ENCODE assay signal across 17 cellular contexts in the genomic region with DNA sequence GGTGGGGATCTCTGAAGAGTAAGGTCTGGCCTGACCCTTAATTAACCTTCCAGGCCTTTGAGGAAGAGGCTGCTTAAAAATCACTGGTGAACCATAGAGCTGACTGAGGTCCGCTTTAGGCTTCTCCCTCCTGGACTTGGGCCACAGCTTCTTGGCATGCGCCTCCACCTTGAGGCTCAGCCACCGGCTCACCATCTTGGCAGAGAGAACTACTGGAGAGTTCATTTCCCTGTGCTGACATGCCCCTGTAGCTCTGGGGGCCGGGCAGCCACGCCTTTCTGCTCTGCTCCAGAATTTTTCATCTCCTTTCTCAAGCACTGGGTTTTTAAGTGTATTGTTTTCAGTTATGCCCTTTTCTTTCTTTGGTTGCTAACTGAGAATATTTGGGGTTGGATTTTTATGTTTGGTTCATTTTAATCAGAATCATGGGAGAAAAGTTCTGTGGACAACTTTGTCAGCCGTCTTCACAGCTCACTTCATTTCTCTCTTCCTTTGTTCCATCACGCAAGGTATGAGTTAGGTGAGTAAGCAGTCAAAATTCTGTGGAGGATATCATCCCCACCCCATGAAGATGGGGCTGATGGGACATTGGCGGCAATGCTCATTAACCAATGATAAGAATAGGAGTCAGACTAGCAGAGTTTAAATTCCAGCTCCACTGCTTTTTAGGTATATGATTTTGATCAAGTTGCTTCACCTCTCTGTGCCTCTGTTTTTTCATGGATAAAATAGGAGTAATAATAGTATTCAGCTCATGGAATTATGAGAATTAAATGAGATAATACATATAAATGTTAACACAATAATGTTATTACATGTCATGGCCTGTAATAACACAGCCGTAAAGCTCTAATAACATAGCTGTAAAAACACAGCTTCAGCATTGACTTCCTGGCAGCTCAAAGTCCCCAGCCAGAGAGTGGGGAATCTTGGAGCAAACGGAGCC.
DNase-seq lines count a peak whose midpoint lies in the region; ATAC-seq, FAIRE-seq and TF ChIP-seq lines count a peak whose summit lies in the region.
"Had no signal": no experiment of that assay in that cellular context is flagged by ENCODE, and none has a peak within 500 bp of the region (broad histone marks: within the 10 kb centered on the region; RNA-seq: fewer than 3 reads in every experiment).

No MANE protein-coding gene starts in this region.

- no peak for TF ChIP-seq CTCF in GM23338 (conservative IDR thresholded peaks at IDR 0.05; ENCODE audit: low read depth in 2 of 2)
- no peak for TF ChIP-seq CTCF in K562 (IDR thresholded peaks at IDR 0.05 in 2 of 3, conservative IDR thresholded peaks at IDR 0.05 in 1 of 3; ENCODE audit: insufficient read depth in 2 of 3, low read depth in 1 of 3, low read length in 3 of 3)
- no peak for TF ChIP-seq CTCF in sigmoid colon (IDR thresholded peaks at IDR 0.05)
- no peak for TF ChIP-seq CTCF in foreskin fibroblast (IDR thresholded peaks at IDR 0.05; ENCODE audit: low read depth, low read length)
- no peak for TF ChIP-seq CTCF in PC-9 (conservative IDR thresholded peaks at IDR 0.05)

- WGBS in K562 (ENCODE audit: insufficient coverage, low coverage, missing lambda C conversion rate) = 40% methylated on average over 10 of the region's 10 CpGs
- WGBS in right cardiac atrium = 79% methylated on average over 10 of the region's 10 CpGs
- 72 to 76% methylated on average over 10 of the region's 10 CpGs for WGBS in sigmoid colon, 2 donors

- ATAC-seq in GM23338 (no peak), K562 (no peak), right cardiac atrium (peak in 1 of 2 donors; percentile 36), GM18873 (IDR thresholded peaks at IDR 0.05; ENCODE audit: low FRiP score, unreplicated experiment) (no peak)
- ATAC-seq: HCT116, Panc1 had no signal

- H3K27me3 ChIP-seq in GM23338 (ENCODE audit: insufficient read depth) (no peaks in the 10 kb centered on the region), K562 (ENCODE audit: control insufficient read depth in 2 of 2, insufficient read depth in 2 of 2, low read length in 2 of 2) (no peaks in the 10 kb centered on the region; a peak in 1 of 5 replicates), right cardiac atrium (ENCODE audit: control insufficient read depth, insufficient read depth) (no peaks in the 10 kb centered on the region), sigmoid colon (no peaks in the 10 kb centered on the region), PC-9 (ENCODE audit: insufficient read depth, low read depth) (no peaks in the 10 kb centered on the region)
- H3K27me3 ChIP-seq: upper lobe of left lung had no signal

- no peaks in the 10 kb centered on the region for H3K9me3 ChIP-seq in K562 (replicated peaks; ENCODE audit: control insufficient read depth, insufficient read depth, low read depth, low read length)
- H3K9me3 ChIP-seq in right cardiac atrium (ENCODE audit: control insufficient read depth, low read length) = no peaks in the 10 kb centered on the region
- no peaks in the 10 kb centered on the region for H3K9me3 ChIP-seq in sigmoid colon
- no peaks in the 10 kb centered on the region; the same call in 1 of the 2 replicates for H3K9me3 ChIP-seq in PC-9 (ENCODE audit: insufficient read depth, low read depth)
- H3K9me3 ChIP-seq: upper lobe of left lung had no signal

- FAIRE-seq in K562 (lab: Jason Lieb, UNC) = peak; percentile 37
- FAIRE-seq: HTR-8/SVneo had no signal

- POLR2A ChIA-PET in K562 (lab: Yijun Ruan, JAX) = interaction anchor here (0.7 to 1.9 kb wide), 4 partner anchors 8 to 59 kb away, joined by 3 to 6 read pairs (median 4); no protein-coding TSS in a partner anchor
- POLR2A ChIA-PET in PC-9 (lab: Charles Lee; ENCODE audit: unreplicated experiment) = interaction anchor here (0.7 kb wide), 1 partner anchor 253 kb away, joined by 7 read pairs; no protein-coding TSS in a partner anchor

- no peak for DNase-seq in GM23338 (ENCODE audit: low spot score)
- DNase-seq in K562 (ENCODE audit: extremely low read depth in 1 of 4, low spot score in 3 of 4) = no peak
- peak in 2 of 3 donors; percentile 60 to 66 for DNase-seq in right cardiac atrium
- DNase-seq in sigmoid colon = peak; percentile 85
- no peak for DNase-seq in foreskin fibroblast
- DNase-seq in PC-9 = no peak
- DNase-seq in SHP77 treated with DMSO at 0.1 percent for 48 hours (lab: John Stamatoyannopoulos, UW) = no peak
- DNase-seq: activated CD4-positive, alpha-beta T cell treated with anti-CD3 and anti-CD28 coated beads, Interleukin-2, amount 10 ng/mL, durations not matched to agents 7 days and 5 days; glutamatergic neuron; NCI-H1092; NCI-H524 treated with DMSO at 0.1 percent for 48 hours; upper lobe of left lung had no signal

- no peak for TF ChIP-seq POLR2A in K562 (conservative IDR thresholded peaks at IDR 0.05)
- no peak for TF ChIP-seq POLR2A in sigmoid colon (IDR thresholded peaks at IDR 0.05)

- H3K9ac ChIP-seq in K562 (ENCODE audit: insufficient read depth in 1 of 2, low read depth in 2 of 2, low read length in 2 of 2) = no peak overlapping the region

- H3K4me1 ChIP-seq in GM23338 (ENCODE audit: insufficient read depth) = peaks cover 3% of the 10 kb centered on the region
- H3K4me1 ChIP-seq in K562 (replicated peaks in 1 of 2; ENCODE audit: control insufficient read depth in 2 of 2, insufficient read depth in 2 of 2, low read length in 2 of 2) = no peaks in the 10 kb centered on the region
- H3K4me1 ChIP-seq in right cardiac atrium (ENCODE audit: control insufficient read depth, insufficient read depth, low read length) = no peaks in the 10 kb centered on the region
- H3K4me1 ChIP-seq in sigmoid colon = peaks cover 0 to 55% (median 48%) of the 10 kb centered on the region in 4 donors
- H3K4me1 ChIP-seq in PC-9 (replicated peaks; ENCODE audit: insufficient read depth) = no peaks in the 10 kb centered on the region
- H3K4me1 ChIP-seq: upper lobe of left lung had no signal

- peaks cover 11% of the 10 kb centered on the region for H3K4me1 Mint-ChIP-seq in GM23338
- H3K4me1 Mint-ChIP-seq: activated CD4-positive, alpha-beta T cell treated with anti-CD3 and anti-CD28 coated beads, Interleukin-2, amount 10 ng/mL, durations not matched to agents 7 days and 5 days had no signal

- CTCF ChIA-PET in K562 (lab: Yijun Ruan, JAX; ENCODE audit: low intra/inter-chr PET ratio) (no interaction called here), PC-9 (lab: Charles Lee) (no interaction called here)

- H3K9me2 ChIP-seq in GM23338 (ENCODE audit: insufficient read depth) = no peaks in the 10 kb centered on the region
- H3K9me2 ChIP-seq in PC-9 (ENCODE audit: insufficient read depth) = no peaks in the 10 kb centered on the region

- peaks cover 49% of the 10 kb centered on the region for H3K36me3 ChIP-seq in GM23338 (ENCODE audit: insufficient read depth)
- H3K36me3 ChIP-seq in K562 (ENCODE audit: control insufficient read depth, insufficient read depth, low read length) = no peaks in the 10 kb centered on the region
- H3K36me3 ChIP-seq in sigmoid colon = peaks cover 6 to 83% (median 18%) of the 10 kb centered on the region in 4 donors
- peaks cover 7% of the 10 kb centered on the region; the same call in 1 of the 2 replicates for H3K36me3 ChIP-seq in PC-9 (ENCODE audit: low read depth)

- peaks cover 94% of the 10 kb centered on the region for H3K36me3 Mint-ChIP-seq in GM23338 (ENCODE audit: low read depth)

- intact Hi-C loops in K562 (cut with micrococcal nuclease) (no loop called here), right cardiac atrium (cut with DNase I) (loop anchor here in 1 of 4 donors (10.0 kb wide), 1 partner anchor 102 kb away; no protein-coding TSS in a partner anchor), sigmoid colon (cut with DNase I) (loop anchor here (5.0 to 10.0 kb wide), 3 partner anchors 41 to 102 kb away; no protein-coding TSS in a partner anchor), PC-9 (cut with micrococcal nuclease; ENCODE audit: unreplicated experiment) (no loop called here)

- no peaks in the 10 kb centered on the region for H3K79me2 ChIP-seq in GM23338 (replicated peaks; ENCODE audit: insufficient read depth)
- H3K79me2 ChIP-seq in K562 (ENCODE audit: control insufficient read depth, insufficient read depth, low read length) = no peaks in the 10 kb centered on the region
- H3K79me2 ChIP-seq in PC-9 (ENCODE audit: low read depth) = no peaks in the 10 kb centered on the region

- in situ Hi-C loops in K562 (cut with MboI) = no loop called here

- peaks cover 4% of the 10 kb centered on the region; the same call in 1 of the 2 replicates for H4K20me1 ChIP-seq in GM23338 (replicated peaks; ENCODE audit: insufficient read depth)
- no peaks in the 10 kb centered on the region for H4K20me1 ChIP-seq in K562 (replicated peaks; ENCODE audit: control insufficient read depth, insufficient read depth, low read length)
- H4K20me1 ChIP-seq in PC-9 (ENCODE audit: insufficient read depth) = no peaks in the 10 kb centered on the region; the same call in 1 of the 2 replicates

- BruUV-seq in K562 (replicated peaks; lab: Mats Ljungman, UMichigan) (no TSS peak), PC-9 (replicated peaks; lab: Mats Ljungman, UMichigan) (no TSS peak)

- H3K9me3 Mint-ChIP-seq in GM23338 = no peaks in the 10 kb centered on the region
- H3K9me3 Mint-ChIP-seq: activated CD4-positive, alpha-beta T cell treated with anti-CD3 and anti-CD28 coated beads, Interleukin-2, amount 10 ng/mL, durations not matched to agents 7 days and 5 days; neural crest cell had no signal

- H2AFZ ChIP-seq in GM23338 = no peak overlapping the region
- no peak overlapping the region for H2AFZ ChIP-seq in K562 (ENCODE audit: low read depth, low read length)
- no peak overlapping the region for H2AFZ ChIP-seq in PC-9

- TF ChIP-seq EP300 in K562 (IDR thresholded peaks at IDR 0.05; ENCODE audit: low read length) = no peak
- TF ChIP-seq EP300 in sigmoid colon (IDR thresholded peaks at IDR 0.05) = no peak

- no peak overlapping the region for H3K4me2 ChIP-seq in GM23338
- H3K4me2 ChIP-seq in K562 (ENCODE audit: insufficient read depth, low read length) = no peak overlapping the region
- H3K4me2 ChIP-seq in PC-9 = no peak overlapping the region

- TF ChIP-seq RAD21 in K562 (CRISPR knock-in tag; conservative IDR thresholded peaks at IDR 0.05 in 1 of 2, IDR thresholded peaks at IDR 0.05 in 1 of 2) = no peak

- no peaks in the 10 kb centered on the region for H3F3A ChIP-seq in GM23338 (replicated peaks; ENCODE audit: low read depth)
- no peaks in the 10 kb centered on the region for H3F3A ChIP-seq in PC-9 (ENCODE audit: insufficient read depth, low read depth)

- H3K4me3 Mint-ChIP-seq in GM23338 = no peak overlapping the region
- H3K4me3 Mint-ChIP-seq: activated CD4-positive, alpha-beta T cell treated with anti-CD3 and anti-CD28 coated beads, Interleukin-2, amount 10 ng/mL, durations not matched to agents 7 days and 5 days; neural crest cell had no signal

- no peaks in the 10 kb centered on the region for H3K9me1 ChIP-seq in K562 (ENCODE audit: control insufficient read depth, insufficient read depth, low read length)

- H3K27ac ChIP-seq in GM23338 (ENCODE audit: low read depth) (0 out of 2 replicates have a peak overlapping the region, but pooled peaks have one; percentile 35), K562 (ENCODE audit: extremely low read depth, low read depth, low read length) (no peak overlapping the region), right cardiac atrium (ENCODE audit: low read length) (peak overlapping the region; percentile 78), sigmoid colon (peak overlapping the region; percentile 46 to 68 (median 56)), PC-9 (no peak overlapping the region)
- H3K27ac ChIP-seq: upper lobe of left lung had no signal

- H3K4me3 ChIP-seq in GM23338 = no peak overlapping the region
- H3K4me3 ChIP-seq in K562 = no peak overlapping the region
- no peak overlapping the region for H3K4me3 ChIP-seq in right cardiac atrium (ENCODE audit: low read length)
- no peak overlapping the region for H3K4me3 ChIP-seq in sigmoid colon
- no peak overlapping the region for H3K4me3 ChIP-seq in foreskin fibroblast (ENCODE audit: low read depth in 1 of 2, low read length in 2 of 2)
- H3K4me3 ChIP-seq in PC-9 = no peak overlapping the region
- H3K4me3 ChIP-seq: upper lobe of left lung had no signal

- H3K27me3 Mint-ChIP-seq in GM23338 (ENCODE audit: insufficient read depth, low read depth, poor library complexity) = peaks cover 1% of the 10 kb centered on the region

- no peak overlapping the region; the same call in 1 of the 2 replicates for H3K27ac Mint-ChIP-seq in GM23338
- H3K27ac Mint-ChIP-seq: activated CD4-positive, alpha-beta T cell treated with anti-CD3 and anti-CD28 coated beads, Interleukin-2, amount 10 ng/mL, durations not matched to agents 7 days and 5 days had no signal

Comparison
In these comparisons a context has a peak if more than half of its experiments do, and no peak if none do; other contexts are left out.
1. DNase-seq: peak in right cardiac atrium (2 of 3) and sigmoid colon (single experiment); none in GM23338 (single experiment), K562 (0 of 4), foreskin fibroblast (0 of 2), PC-9 (0 of 2) and SHP77 treated with DMSO at 0.1 percent for 48 hours (single experiment).
2. H3K27ac ChIP-seq: peak in GM23338 (single experiment), right cardiac atrium (single experiment) and sigmoid colon (4 of 4); none in K562 (single experiment) and PC-9 (single experiment).